18 cellular contexts compared by ENCODE assay signal in genomic region chr20:59176812-59177211, GRCh38. TPM values are rescaled to one million over a fixed set of nuclear protein-coding genes. Genes with fewer than 3 reads are reported as not detected.
DNase-seq lines count a peak whose midpoint lies in the region; ATAC-seq lines count a peak whose summit lies in the region.
"Had no signal": no experiment of that assay in that cellular context is flagged by ENCODE, and none has a peak within 500 bp of the region (broad histone marks: within the 10 kb centered on the region; RNA-seq: fewer than 3 reads in every experiment).

No MANE protein-coding gene starts in this region.

- peaks cover 21% of the 10 kb centered on the region for H3K36me3 ChIP-seq in CD4-positive, alpha-beta memory T cell (ENCODE audit: insufficient read depth, low read length)
- peaks cover 0 to 11% (median 0%) of the 10 kb centered on the region in 3 experiments for H3K36me3 ChIP-seq in naive thymus-derived CD4-positive, alpha-beta T cell (ENCODE audit: control insufficient read depth in 2 of 3, insufficient read depth in 3 of 3, low read length in 3 of 3)

- peak overlapping the region; percentile 68 for H3K27ac ChIP-seq in CD4-positive, alpha-beta memory T cell (ENCODE audit: low read depth, low read length)
- peak overlapping the region; percentile 71 for H3K27ac ChIP-seq in naive thymus-derived CD4-positive, alpha-beta T cell (ENCODE audit: low read depth, low read length)
- H3K27ac ChIP-seq: C4-2B, GM23248, RWPE1 had no signal

- POLR2A ChIA-PET in CD4-positive, alpha-beta memory T cell (lab: Charles Lee; ENCODE audit: partially characterized antibody): interaction anchor here (0.8 to 7.3 kb wide), 9 partner anchors 11 to 145 kb away, joined by 3 to 105 read pairs (median 9); partner anchors contain the start of genes ATP5F1E and ZNF831
- POLR2A ChIA-PET in T-cell (lab: Charles Lee): no interaction called here
- POLR2A ChIA-PET in naive thymus-derived CD4-positive, alpha-beta T cell (lab: Charles Lee): interaction anchor here (1.5 to 3.6 kb wide), 2 partner anchors 31 to 54 kb away, joined by 4 to 17 read pairs; no protein-coding TSS in a partner anchor

- no peaks in the 10 kb centered on the region for H3K27me3 ChIP-seq in CD4-positive, alpha-beta memory T cell (ENCODE audit: insufficient read depth, low read length)
- H3K27me3 ChIP-seq in naive thymus-derived CD4-positive, alpha-beta T cell (ENCODE audit: control insufficient read depth in 2 of 2, insufficient read depth in 2 of 2, low read length in 2 of 2): no peaks in the 10 kb centered on the region

- no peak overlapping the region for H3K4me3 Mint-ChIP-seq in activated CD8-positive, alpha-beta memory T cell treated with anti-CD3 and anti-CD28 coated beads, Interleukin-2, amount 10 ng/mL, durations not matched to agents 7 days and 5 days
- H3K4me3 Mint-ChIP-seq in CD4-positive, alpha-beta memory T cell: peak overlapping the region in 5 of 8 donors; percentile 2 to 88 (median 70)
- H3K4me3 Mint-ChIP-seq in T-cell: peak overlapping the region in 1 of 3 donors; percentile 71
- H3K4me3 Mint-ChIP-seq in naive thymus-derived CD4-positive, alpha-beta T cell: peak overlapping the region in 4 of 10 donors; percentile 61 to 83 (median 73)

- DNase-seq in activated CD8-positive, alpha-beta memory T cell treated with anti-CD3 and anti-CD28 coated beads, Interleukin-2, amount 10 ng/mL, durations not matched to agents 7 days and 5 days: peak; percentile 30
- DNase-seq in activated CD8-positive, alpha-beta memory T cell treated with anti-CD3 and anti-CD28 coated beads for 24 hours: no peak
- DNase-seq in CD4-positive, alpha-beta memory T cell: no peak
- DNase-seq in T-cell (no peak), midbrain (lab: John Stamatoyannopoulos, UW) (no peak), DMS53 (lab: John Stamatoyannopoulos, UW) (no peak), glomerular visceral epithelial cell (ENCODE audit: extremely low spot score) (no peak)
- no peak for DNase-seq in naive thymus-derived CD4-positive, alpha-beta T cell
- DNase-seq: GF-D8; GM23248; NCI-H1048; NCI-H146; NCI-H2227 treated with DMSO at 0.1 percent for 48 hours; NCI-H526 treated with DMSO at 0.1 percent for 48 hours; NK-92 treated with Interleukin-12 subunit alpha and Interleukin-12 subunit beta, amount 100 ng/mL, for 24 hours had no signal

- no peaks in the 10 kb centered on the region for H3K27me3 Mint-ChIP-seq in activated CD8-positive, alpha-beta memory T cell treated with anti-CD3 and anti-CD28 coated beads, Interleukin-2, amount 10 ng/mL, durations not matched to agents 7 days and 5 days
- H3K27me3 Mint-ChIP-seq in CD4-positive, alpha-beta memory T cell: no peaks in the 10 kb centered on the region
- H3K27me3 Mint-ChIP-seq in T-cell: no peaks in the 10 kb centered on the region
- no peaks in the 10 kb centered on the region for H3K27me3 Mint-ChIP-seq in naive thymus-derived CD4-positive, alpha-beta T cell

- intact Hi-C loops in CD4-positive, alpha-beta memory T cell (cut with micrococcal nuclease): loop anchor here (1.0 to 2.0 kb wide), 2 partner anchors 11 to 54 kb away; no protein-coding TSS in a partner anchor
- intact Hi-C loops in naive thymus-derived CD4-positive, alpha-beta T cell (cut with micrococcal nuclease): loop anchor here in 1 of 2 donors (1.0 to 2.0 kb wide), 2 partner anchors 11 to 14 kb away; partner anchors contain the start of gene ZNF831

- peaks cover 52% of the 10 kb centered on the region for H3K36me3 Mint-ChIP-seq in activated CD8-positive, alpha-beta memory T cell treated with anti-CD3 and anti-CD28 coated beads, Interleukin-2, amount 10 ng/mL, durations not matched to agents 7 days and 5 days
- peaks cover 68 to 91% of the 10 kb centered on the region in 2 donors for H3K36me3 Mint-ChIP-seq in CD4-positive, alpha-beta memory T cell
- H3K36me3 Mint-ChIP-seq in T-cell: peaks cover 71% of the 10 kb centered on the region
- H3K36me3 Mint-ChIP-seq in naive thymus-derived CD4-positive, alpha-beta T cell: peaks cover 6 to 62% (median 49%) of the 10 kb centered on the region in 5 donors

- H3K27ac Mint-ChIP-seq in activated CD8-positive, alpha-beta memory T cell treated with anti-CD3 and anti-CD28 coated beads, Interleukin-2, amount 10 ng/mL, durations not matched to agents 7 days and 5 days: no peak overlapping the region
- H3K27ac Mint-ChIP-seq in CD4-positive, alpha-beta memory T cell: peak overlapping the region; percentile 57 to 98 (median 96)
- H3K27ac Mint-ChIP-seq in T-cell: peak overlapping the region; percentile 92 to 98
- peak overlapping the region in 6 of 9 donors; percentile 25 to 96 (median 90) for H3K27ac Mint-ChIP-seq in naive thymus-derived CD4-positive, alpha-beta T cell

- H3K4me1 Mint-ChIP-seq in activated CD8-positive, alpha-beta memory T cell treated with anti-CD3 and anti-CD28 coated beads, Interleukin-2, amount 10 ng/mL, durations not matched to agents 7 days and 5 days: peaks cover 73% of the 10 kb centered on the region
- H3K4me1 Mint-ChIP-seq in CD4-positive, alpha-beta memory T cell: peaks cover 70 to 98% (median 85%) of the 10 kb centered on the region in 4 donors
- peaks cover 88 to 98% (median 94%) of the 10 kb centered on the region in 3 donors for H3K4me1 Mint-ChIP-seq in T-cell
- peaks cover 49 to 97% (median 88%) of the 10 kb centered on the region in 7 donors for H3K4me1 Mint-ChIP-seq in naive thymus-derived CD4-positive, alpha-beta T cell

- no peak overlapping the region for H3K4me3 ChIP-seq in CD4-positive, alpha-beta memory T cell (ENCODE audit: low read length in 2 of 2)
- peak overlapping the region; percentile 32 for H3K4me3 ChIP-seq in naive thymus-derived CD4-positive, alpha-beta T cell (ENCODE audit: low read length)
- H3K4me3 ChIP-seq: GM23248 had no signal

- no peak for ATAC-seq in activated CD8-positive, alpha-beta memory T cell treated with anti-CD3 and anti-CD28 coated beads, Interleukin-2, amount 10 ng/mL, durations not matched to agents 7 days and 5 days
- ATAC-seq in T-cell (replicated peaks in 1 of 4): no peak
- ATAC-seq in naive thymus-derived CD4-positive, alpha-beta T cell: no peak

- CTCF ChIA-PET in activated CD8-positive, alpha-beta memory T cell treated with anti-CD3 and anti-CD28 coated beads, Interleukin-2, amount 10 ng/mL, durations not matched to agents 7 days and 5 days (lab: Charles Lee): interaction anchor here (1.3 to 1.5 kb wide), 3 partner anchors 10 to 145 kb away, joined by 3 to 9 read pairs (median 4); partner anchors contain the start of gene ATP5F1E
- CTCF ChIA-PET in CD4-positive, alpha-beta memory T cell (lab: Charles Lee; ENCODE audit: partially characterized antibody): interaction anchor here (1.0 to 6.3 kb wide), 5 partner anchors 7 to 89 kb away, joined by 4 to 40 read pairs (median 6); no protein-coding TSS in a partner anchor
- CTCF ChIA-PET in T-cell (lab: Charles Lee): interaction anchor here in 1 of 2 donors (1.0 kb wide), 1 partner anchor 29 kb away, joined by 3 read pairs; no protein-coding TSS in a partner anchor
- CTCF ChIA-PET in naive thymus-derived CD4-positive, alpha-beta T cell (lab: Charles Lee): interaction anchor here (1.6 to 2.5 kb wide), 2 partner anchors 30 to 54 kb away, joined by 9 to 11 read pairs; no protein-coding TSS in a partner anchor

- peaks cover 84% of the 10 kb centered on the region for H3K4me1 ChIP-seq in CD4-positive, alpha-beta memory T cell (ENCODE audit: insufficient read depth, low read length)
- peaks cover 64 to 81% of the 10 kb centered on the region in 2 donors for H3K4me1 ChIP-seq in naive thymus-derived CD4-positive, alpha-beta T cell (ENCODE audit: control insufficient read depth in 2 of 2, insufficient read depth in 2 of 2, low read length in 2 of 2)

- H3K9me3 ChIP-seq in CD4-positive, alpha-beta memory T cell (ENCODE audit: control insufficient read depth in 1 of 2, low read length in 2 of 2): no peaks in the 10 kb centered on the region
- no peaks in the 10 kb centered on the region for H3K9me3 ChIP-seq in naive thymus-derived CD4-positive, alpha-beta T cell (ENCODE audit: control insufficient read depth in 2 of 3, low read length in 3 of 3)

- H3K9me3 Mint-ChIP-seq in activated CD8-positive, alpha-beta memory T cell treated with anti-CD3 and anti-CD28 coated beads, Interleukin-2, amount 10 ng/mL, durations not matched to agents 7 days and 5 days (ENCODE audit: low read depth): no peaks in the 10 kb centered on the region
- H3K9me3 Mint-ChIP-seq in CD4-positive, alpha-beta memory T cell: peaks cover 0 to 2% (median 0%) of the 10 kb centered on the region in 8 donors
- H3K9me3 Mint-ChIP-seq in T-cell: no peaks in the 10 kb centered on the region
- peaks cover 0 to 4% (median 0%) of the 10 kb centered on the region in 11 donors for H3K9me3 Mint-ChIP-seq in naive thymus-derived CD4-positive, alpha-beta T cell

RNA-seq across cellular contexts. Expression of gene ZNF831, which starts 13.2 kb away (rescaled TPM):
- 10 to 100 TPM in 1 of 2 experiments, 1 to 10 TPM in 1; 7.9 to 10.2 TPM for total RNA-seq in activated CD8-positive, alpha-beta memory T cell treated with anti-CD3 and anti-CD28 coated beads, Interleukin-2, amount 10 ng/mL, durations not matched to agents 7 days and 5 days
- total RNA-seq in CD4-positive, alpha-beta memory T cell: 10 to 100 TPM; 46.8 to 49.0 TPM
- 10 to 100 TPM in 1 of 2 donors, 1 to 10 TPM in 1; 7.8 to 12.1 TPM for polyA plus RNA-seq in CD4-positive, alpha-beta memory T cell
- 10 to 100 TPM; 23.1 to 48.0 (median 29.7) TPM for total RNA-seq in T-cell
- 10 to 100 TPM in 4 of 5 experiments, 1 to 10 TPM in 1; 8.5 to 37.8 (median 35.5) TPM for total RNA-seq in naive thymus-derived CD4-positive, alpha-beta T cell
- 1 to 10 TPM; 5.6 to 7.8 TPM for polyA plus RNA-seq in naive thymus-derived CD4-positive, alpha-beta T cell
- total RNA-seq: GM23248, HT-29 had no signal
- polyA plus RNA-seq: GM23248 had no signal

Comparison
In these comparisons a context has a peak if more than half of its experiments do, and no peak if none do; other contexts are left out.
1. POLR2A ChIA-PET loops: an anchor here in CD4-positive, alpha-beta memory T cell (0.8 to 7.3 kb wide) and naive thymus-derived CD4-positive, alpha-beta T cell (1.5 to 3.6 kb wide); none called in T-cell.